In genomic region chrX:45295587-45295986, GRCh38 we compare ENCODE assay signal across 14 cellular contexts.
DNase-seq lines count a peak whose midpoint lies in the region; ATAC-seq lines count a peak whose summit lies in the region.
"Had no signal": no experiment of that assay in that cellular context is flagged by ENCODE, and none has a peak within 500 bp of the region (broad histone marks: within the 10 kb centered on the region; RNA-seq: fewer than 3 reads in every experiment).

No MANE protein-coding gene starts in this region.

- H3K36me3 ChIP-seq in adipocyte (ENCODE audit: control insufficient read depth, insufficient read depth, low read length, severe bottlenecking), result no peaks in the 10 kb centered on the region
- no peaks in the 10 kb centered on the region for H3K36me3 ChIP-seq in effector memory CD4-positive, alpha-beta T cell (ENCODE audit: control insufficient read depth, insufficient read depth, low read length)
- H3K36me3 ChIP-seq: gastroesophageal sphincter, uterus had no signal

- H3K9ac ChIP-seq in adipocyte (ENCODE audit: low read length), result no peak overlapping the region

- POLR2A ChIA-PET in activated CD4-positive, alpha-beta T cell treated with anti-CD3 and anti-CD28 coated beads for 36 hours (lab: Charles Lee), result no interaction called here

- in situ Hi-C loops in KBM-7 (cut with MboI; ENCODE audit: low pct_unique_long_range_greater_than_20kb, low sequenced_read_pairs), result no loop called here

- no peak overlapping the region for H3K27ac Mint-ChIP-seq in activated CD4-positive, alpha-beta T cell treated with anti-CD3 and anti-CD28 coated beads for 36 hours
- H3K27ac Mint-ChIP-seq: naive B cell had no signal

- no peak overlapping the region for H3K4me3 ChIP-seq in adipocyte (ENCODE audit: low read length)
- H3K4me3 ChIP-seq in effector memory CD4-positive, alpha-beta T cell (ENCODE audit: insufficient read depth, low read depth, low read length, poor library complexity, severe bottlenecking), result no peak overlapping the region
- H3K4me3 ChIP-seq: gastroesophageal sphincter, uterus had no signal

- H3K4me3 Mint-ChIP-seq in activated CD4-positive, alpha-beta T cell treated with anti-CD3 and anti-CD28 coated beads for 36 hours, result no peak overlapping the region
- H3K4me3 Mint-ChIP-seq: naive B cell had no signal

- no peaks in the 10 kb centered on the region for H3K4me1 Mint-ChIP-seq in activated CD4-positive, alpha-beta T cell treated with anti-CD3 and anti-CD28 coated beads for 36 hours
- H3K4me1 Mint-ChIP-seq: naive B cell had no signal

- H3K27me3 Mint-ChIP-seq in activated CD4-positive, alpha-beta T cell treated with anti-CD3 and anti-CD28 coated beads for 36 hours, result no peaks in the 10 kb centered on the region

- ATAC-seq in left colon (peak; percentile 79), GM21360 (IDR thresholded peaks at IDR 0.05; ENCODE audit: unreplicated experiment) (no peak)
- ATAC-seq in activated CD4-positive, alpha-beta T cell treated with anti-CD3 and anti-CD28 coated beads for 36 hours, result no peak
- ATAC-seq: activated CD4-positive, CD25-positive, alpha-beta regulatory T cell treated with anti-CD3 and anti-CD28 coated beads, Interleukin-2, amount 50 U/mL, for 24 hours; gastroesophageal sphincter had no signal

- DNase-seq in Daoy (ENCODE audit: low read depth) (peak; percentile 41), KBM-7 (peak; percentile 53), adipocyte (ENCODE audit: low read depth) (peak; percentile 9), left colon (peak; percentile 14 to 34), GOT3 (lab: John Stamatoyannopoulos, UW) (no peak)
- no peak for DNase-seq in effector memory CD4-positive, alpha-beta T cell
- no peak for DNase-seq in activated CD4-positive, alpha-beta T cell treated with anti-CD3 and anti-CD28 coated beads for 36 hours
- DNase-seq: naive B cell; NK-92 treated with Interleukin-12 subunit alpha and Interleukin-12 subunit beta, amount 100 ng/mL, for 24 hours; stimulated activated CD4-positive, alpha-beta T cell treated with anti-CD3 and anti-CD28 coated beads, Interleukin-4, amount 100 ng/mL, for 4 hours had no signal

- H3K27me3 ChIP-seq in adipocyte (replicated peaks; ENCODE audit: control insufficient read depth, insufficient read depth, low read length), result peaks cover 31% of the 10 kb centered on the region
- H3K27me3 ChIP-seq in effector memory CD4-positive, alpha-beta T cell (replicated peaks; ENCODE audit: control insufficient read depth, insufficient read depth, low read length, poor library complexity, severe bottlenecking), result no peaks in the 10 kb centered on the region
- H3K27me3 ChIP-seq: gastroesophageal sphincter, uterus had no signal

- CTCF ChIA-PET in activated CD4-positive, alpha-beta T cell treated with anti-CD3 and anti-CD28 coated beads for 36 hours (lab: Charles Lee), result no interaction called here

- no peak overlapping the region for H3K27ac ChIP-seq in effector memory CD4-positive, alpha-beta T cell (ENCODE audit: insufficient read depth, low read length, poor library complexity, severe bottlenecking)
- H3K27ac ChIP-seq: gastroesophageal sphincter, uterus had no signal

- H3K9me3 ChIP-seq in adipocyte (ENCODE audit: control insufficient read depth, low read length), result no peaks in the 10 kb centered on the region
- no peaks in the 10 kb centered on the region for H3K9me3 ChIP-seq in effector memory CD4-positive, alpha-beta T cell (ENCODE audit: control insufficient read depth, low read length)
- H3K9me3 ChIP-seq: gastroesophageal sphincter, uterus had no signal

- H3K4me1 ChIP-seq in adipocyte (ENCODE audit: control insufficient read depth, insufficient read depth, low read length), result peaks cover 9% of the 10 kb centered on the region
- no peaks in the 10 kb centered on the region for H3K4me1 ChIP-seq in effector memory CD4-positive, alpha-beta T cell (ENCODE audit: control insufficient read depth, insufficient read depth, low read length, poor library complexity, severe bottlenecking)
- H3K4me1 ChIP-seq: gastroesophageal sphincter, uterus had no signal

- no peaks in the 10 kb centered on the region for H3K36me3 Mint-ChIP-seq in activated CD4-positive, alpha-beta T cell treated with anti-CD3 and anti-CD28 coated beads for 36 hours (ENCODE audit: low read depth)
- H3K36me3 Mint-ChIP-seq: naive B cell had no signal

- intact Hi-C loops in left colon (cut with DNase I, micrococcal nuclease), result no loop called here
- intact Hi-C loops in activated CD4-positive, alpha-beta T cell treated with anti-CD3 and anti-CD28 coated beads for 36 hours (cut with DNase I, micrococcal nuclease), result no loop called here

- no peaks in the 10 kb centered on the region for H3K9me3 Mint-ChIP-seq in activated CD4-positive, alpha-beta T cell treated with anti-CD3 and anti-CD28 coated beads for 36 hours (ENCODE audit: low read depth)
- H3K9me3 Mint-ChIP-seq: naive B cell had no signal

Comparison
In these comparisons a context has a peak if more than half of its experiments do, and no peak if none do; other contexts are left out.
1. DNase-seq: peak in Daoy (single experiment), KBM-7 (single experiment), adipocyte (single experiment) and left colon (2 of 2); none in effector memory CD4-positive, alpha-beta T cell (0 of 3), GOT3 (single experiment) and activated CD4-positive, alpha-beta T cell treated with anti-CD3 and anti-CD28 coated beads for 36 hours (single experiment).